19 cellular contexts compared by ENCODE assay signal in the genomic region with DNA sequence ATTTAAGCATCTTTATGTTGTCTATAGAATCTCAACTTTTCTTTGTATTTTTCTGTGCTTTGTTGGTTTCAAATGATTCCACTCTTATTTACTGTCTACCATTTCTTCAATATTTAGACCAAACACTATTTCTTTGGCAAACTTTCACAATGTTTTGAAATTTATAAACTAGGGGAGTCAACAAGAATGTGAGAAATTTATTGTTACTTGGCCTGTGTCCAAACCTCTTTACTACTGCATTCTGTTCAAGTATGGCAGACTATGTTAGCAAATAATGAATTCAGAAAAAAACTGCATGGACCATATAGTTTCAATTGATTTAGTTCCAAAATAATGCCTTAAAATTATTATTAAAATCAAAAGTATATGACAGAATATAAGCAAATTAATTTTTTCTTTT.
"Had no signal": no experiment of that assay in that cellular context is flagged by ENCODE, and none has a peak within 500 bp of the region (broad histone marks: within the 10 kb centered on the region; RNA-seq: fewer than 3 reads in every experiment).

No MANE protein-coding gene starts in this region.

- DNase-seq: effector CD4-positive, alpha-beta T cell; endodermal cell; erythroblast; gastrocnemius medialis; glutamatergic neuron; kidney; left colon; left ventricle myocardium superior; mesendoderm; naive B cell; sigmoid colon; stimulated activated CD4-positive, alpha-beta T cell treated with anti-CD3 and anti-CD28 coated beads, Interleukin-2, amount 100 ng/mL, for 48 hours; stimulated activated naive CD4-positive, alpha-beta T cell treated with Interleukin-2 at 50 U/mL for 16 hours; trophoblast cell had no signal

- ATAC-seq: gastrocnemius medialis, left colon, left ventricle myocardium superior had no signal

- H3K4me3 ChIP-seq: coronary artery, gastrocnemius medialis, lung, prostate gland, right atrium auricular region, sigmoid colon, smooth muscle cell had no signal
